Comparison of ENCODE assay signal across 1 cellular context in genomic region chr1:91555821-91556531, GRCh38.
TF ChIP-seq lines count a peak whose summit lies in the region.

No MANE protein-coding gene starts in this region.

TF ChIP-seq in K562, 482 proteins besides CTCF, POLR2A, EP300 and RAD21 (continued from another document and continues in another):
- TF ChIP-seq SMAD3 (CRISPR knock-in tag; conservative IDR thresholded peaks at IDR 0.05) = 0 out of 2 replicates have a peak, but pooled peaks have one; percentile 33
- peak; percentile 37; the same call in 1 of the 2 replicates for TF ChIP-seq STAT5A (IDR thresholded peaks at IDR 0.05; ENCODE audit: borderline replicate concordance, low read length)
- TF ChIP-seq ZEB2 (IDR thresholded peaks at IDR 0.05) = peak; percentile 47; the same call in 1 of the 2 replicates
- TF ChIP-seq MTA3 (IDR thresholded peaks at IDR 0.05; ENCODE audit: borderline replicate concordance) = peak; percentile 38; the same call in 1 of the 2 replicates
- TF ChIP-seq ARNT (IDR thresholded peaks at IDR 0.05) = 0 out of 4 replicates have a peak, but pooled peaks of 1 of the 2 experiments have one; percentile 43
- TF ChIP-seq ELF4 (CRISPR knock-in tag; IDR thresholded peaks at IDR 0.05) = peak; percentile 48; the same call in 1 of the 2 replicates
- TF ChIP-seq PBX2 (CRISPR knock-in tag; IDR thresholded peaks at IDR 0.05; ENCODE audit: low read depth) = no peak
- peak; percentile 37; the same call in 1 of the 2 replicates for TF ChIP-seq PBX2 (tag; conservative IDR thresholded peaks at IDR 0.05; ENCODE audit: low read depth)
- no peak for TF ChIP-seq EGR1 (conservative IDR thresholded peaks at IDR 0.05)
- TF ChIP-seq SMARCC2 (IDR thresholded peaks at IDR 0.05; ENCODE audit: low read depth) = peak; percentile 76; the same call in 1 of the 2 replicates
- TF ChIP-seq TEAD2 (tag; IDR thresholded peaks at IDR 0.05) = no peak
- peak; percentile 79; the same call in 1 of the 2 replicates for TF ChIP-seq LEF1 (IDR thresholded peaks at IDR 0.05)
- peak; percentile 31; the same call in 1 of the 2 replicates for TF ChIP-seq NCOR1 (IDR thresholded peaks at IDR 0.05)
- peak; percentile 78 for TF ChIP-seq CBFA2T3 (IDR thresholded peaks at IDR 0.05)
- no peak for TF ChIP-seq USF1 (CRISPR knock-in tag; IDR thresholded peaks at IDR 0.05)
- TF ChIP-seq CREB5 (CRISPR knock-in tag; IDR thresholded peaks at IDR 0.05) = no peak
- TF ChIP-seq KDM1A (IDR thresholded peaks at IDR 0.05) = peak; percentile 81 to 84
- no peak for TF ChIP-seq NR3C1 (CRISPR knock-in tag; IDR thresholded peaks at IDR 0.05)
- TF ChIP-seq ETS2 (tag; IDR thresholded peaks at IDR 0.05; ENCODE audit: borderline replicate concordance, poor library complexity, severe bottlenecking) = no peak
- TF ChIP-seq NFRKB (IDR thresholded peaks at IDR 0.05; ENCODE audit: low read depth) = peak; percentile 21; the same call in 1 of the 2 replicates
- TF ChIP-seq CHCHD3 (CRISPR knock-in tag; IDR thresholded peaks at IDR 0.05) = no peak
- TF ChIP-seq ZZZ3 (IDR thresholded peaks at IDR 0.05) = no peak
- TF ChIP-seq NFE2 (IDR thresholded peaks at IDR 0.05; ENCODE audit: low read depth) = peak; percentile 98
- TF ChIP-seq KAT8 (IDR thresholded peaks at IDR 0.05; ENCODE audit: low read depth) = no peak
- TF ChIP-seq HDGF (IDR thresholded peaks at IDR 0.05) = no peak
- no peak for TF ChIP-seq CEBPG (CRISPR knock-in tag; IDR thresholded peaks at IDR 0.05)
- peak; percentile 28 to 67; a peak in 1 of 4 replicates for TF ChIP-seq CEBPG (tag; conservative IDR thresholded peaks at IDR 0.05 in 1 of 2, IDR thresholded peaks at IDR 0.05 in 1 of 2)
- no peak for TF ChIP-seq NFE2L1 (tag; IDR thresholded peaks at IDR 0.05; ENCODE audit: borderline replicate concordance, low read depth)
- peak; percentile 37 to 45; a peak in 2 of 4 replicates for TF ChIP-seq FOXK2 (conservative IDR thresholded peaks at IDR 0.05 in 1 of 2, IDR thresholded peaks at IDR 0.05 in 1 of 2; ENCODE audit: low read depth in 2 of 2)
- TF ChIP-seq ZNF592 (IDR thresholded peaks at IDR 0.05) = peak; percentile 84
- TF ChIP-seq BHLHE40 (IDR thresholded peaks at IDR 0.05; ENCODE audit: low read length) = peak; percentile 78; the same call in 1 of the 2 replicates
- no peak for TF ChIP-seq PRDM10 (IDR thresholded peaks at IDR 0.05; ENCODE audit: partially characterized antibody)
- TF ChIP-seq CREB1 (IDR thresholded peaks at IDR 0.05) = peak; percentile 79
- TF ChIP-seq CREB1 (CRISPR knock-in tag; IDR thresholded peaks at IDR 0.05) = peak; percentile 60; the same call in 1 of the 2 replicates
- no peak for TF ChIP-seq RBBP5 (IDR thresholded peaks at IDR 0.05; ENCODE audit: borderline replicate concordance, insufficient read depth, low read length, poor library complexity, severe bottlenecking)
- TF ChIP-seq ZSCAN29 (IDR thresholded peaks at IDR 0.05) = no peak
- TF ChIP-seq HES1 (IDR thresholded peaks at IDR 0.05; ENCODE audit: low read depth) = peak; percentile 79
- peak; percentile 82; the same call in 1 of the 2 replicates for TF ChIP-seq HDAC2 (IDR thresholded peaks at IDR 0.05)
- TF ChIP-seq ZNF224 (CRISPR knock-in tag; IDR thresholded peaks at IDR 0.05) = no peak
- peak; percentile 89 for TF ChIP-seq MAFK (IDR thresholded peaks at IDR 0.05; ENCODE audit: low read length)
- TF ChIP-seq DACH1 (IDR thresholded peaks at IDR 0.05; ENCODE audit: partially characterized antibody) = peak; percentile 24
- no peak for TF ChIP-seq KLF16 (IDR thresholded peaks at IDR 0.05)
- TF ChIP-seq SRSF7 (optimal IDR thresholded peaks at IDR 0.05; ENCODE audit: low read depth, low read length) = no peak
- TF ChIP-seq MBD1 (CRISPR knock-in tag; IDR thresholded peaks at IDR 0.05) = no peak
- no peak for TF ChIP-seq ZNF431 (CRISPR knock-in tag; IDR thresholded peaks at IDR 0.05)
- TF ChIP-seq NR1H2 (CRISPR knock-in tag; IDR thresholded peaks at IDR 0.05) = no peak
- TF ChIP-seq CBX3 (IDR thresholded peaks at IDR 0.05; ENCODE audit: borderline replicate concordance in 1 of 2, low read length in 2 of 2) = peak in 1 of 2 experiments; percentile 72; a peak in 2 of 3 replicates
- TF ChIP-seq JUN (IDR thresholded peaks at IDR 0.05; ENCODE audit: borderline replicate concordance, low read depth, low read length) = peak; percentile 79
- TF ChIP-seq JUN (CRISPR knock-in tag; IDR thresholded peaks at IDR 0.05; ENCODE audit: borderline replicate concordance) = no peak
- TF ChIP-seq CCNT2 (IDR thresholded peaks at IDR 0.05; ENCODE audit: borderline replicate concordance, extremely low read depth, insufficient read length, low read depth, low read length) = peak; percentile 39
- peak; percentile 71; the same call in 1 of the 2 replicates for TF ChIP-seq CTBP1 (IDR thresholded peaks at IDR 0.05; ENCODE audit: borderline replicate concordance)
- TF ChIP-seq TEAD4 (IDR thresholded peaks at IDR 0.05; ENCODE audit: low read length) = 0 out of 2 replicates have a peak, but pooled peaks have one; percentile 46
- no peak for TF ChIP-seq TEAD4 (CRISPR knock-in tag; IDR thresholded peaks at IDR 0.05; ENCODE audit: borderline replicate concordance)
- no peak for TF ChIP-seq SIN3B (IDR thresholded peaks at IDR 0.05; ENCODE audit: low read depth)
- TF ChIP-seq FOSL1 (tag; conservative IDR thresholded peaks at IDR 0.05) = peak; percentile 90
- no peak for TF ChIP-seq HMGN3 (IDR thresholded peaks at IDR 0.05; ENCODE audit: borderline replicate concordance, extremely low read depth, insufficient read length, low read depth, low read length)
- peak; percentile 31 for TF ChIP-seq EP400 (IDR thresholded peaks at IDR 0.05)
- no peak for TF ChIP-seq ZNF445 (CRISPR knock-in tag; IDR thresholded peaks at IDR 0.05; ENCODE audit: low read depth)
- peak in 1 of 3 experiments; percentile 41 for TF ChIP-seq YY1 (IDR thresholded peaks at IDR 0.05; ENCODE audit: borderline replicate concordance in 1 of 3, control insufficient read depth in 1 of 3, extremely low read depth in 1 of 3, insufficient read depth in 3 of 3, insufficient read length in 1 of 3, insufficient replicate concordance in 2 of 3, low read depth in 1 of 3, low read length in 2 of 3)
